In the genomic region with DNA sequence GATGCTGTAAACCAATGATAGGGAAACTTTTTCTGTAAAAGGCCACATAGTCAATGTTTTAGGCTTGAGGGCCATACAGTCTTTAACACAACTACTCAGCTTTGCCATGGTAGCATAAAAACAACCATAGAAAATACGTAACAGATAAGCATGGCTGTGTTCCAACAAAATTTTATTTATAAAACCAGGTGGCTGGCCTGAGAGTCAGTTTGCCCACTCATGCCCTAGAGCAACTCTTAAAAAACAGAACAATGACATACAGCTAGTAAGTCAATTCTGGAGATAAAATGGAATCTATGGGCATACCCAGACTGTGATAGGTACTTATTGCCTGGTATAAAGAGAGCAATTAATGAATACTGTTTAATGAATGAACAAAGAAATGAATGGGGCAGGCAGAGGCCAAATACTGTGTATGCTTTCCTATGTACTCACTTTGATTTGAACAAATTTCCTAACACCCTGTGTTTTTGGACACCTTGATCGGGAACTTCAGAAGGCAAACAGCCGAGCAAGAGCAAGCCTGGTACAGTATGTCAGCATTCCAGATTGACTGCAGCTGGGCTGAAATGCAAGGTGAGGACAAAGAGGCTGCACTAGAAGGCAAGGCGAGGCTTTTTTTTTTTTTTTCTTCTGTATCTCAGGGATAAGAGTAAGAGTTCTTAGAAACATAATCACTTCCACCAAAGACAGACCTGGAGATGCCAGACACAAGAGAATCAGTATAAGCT, we compare ENCODE assay signal across 14 cellular contexts.
DNase-seq lines count a peak whose midpoint lies in the region; FAIRE-seq and TF ChIP-seq lines count a peak whose summit lies in the region.
"Had no signal": no experiment of that assay in that cellular context is flagged by ENCODE, and none has a peak within 500 bp of the region (broad histone marks: within the 10 kb centered on the region; RNA-seq: fewer than 3 reads in every experiment).

No MANE protein-coding gene starts in this region.

- FAIRE-seq in GM12892 (lab: Jason Lieb, UNC) = no peak
- FAIRE-seq: K562 had no signal

- H3K4me3 Mint-ChIP-seq in glutamatergic neuron (ENCODE audit: unreplicated experiment) = no peak overlapping the region
- H3K4me3 Mint-ChIP-seq in T-helper 2 cell treated with Interferon-gamma antibody and Interleukin-4, amounts not matched to agents 5 μg/mL and 100 μg/mL, for 36 hours = no peak overlapping the region
- H3K4me3 Mint-ChIP-seq: B cell; CD4-positive, alpha-beta memory T cell; HFFc6 had no signal

- no peak for TF ChIP-seq CTCF in glutamatergic neuron (IDR thresholded peaks at IDR 0.05; ENCODE audit: partially characterized antibody, unreplicated experiment)

- peaks cover 4% of the 10 kb centered on the region for H3K9me3 Mint-ChIP-seq in glutamatergic neuron (ENCODE audit: unreplicated experiment)
- H3K9me3 Mint-ChIP-seq in T-helper 2 cell treated with Interferon-gamma antibody and Interleukin-4, amounts not matched to agents 5 μg/mL and 100 μg/mL, for 36 hours = no peaks in the 10 kb centered on the region
- H3K9me3 Mint-ChIP-seq: HFFc6 had no signal

- DNase-seq in DMS153 (lab: John Stamatoyannopoulos, UW) (peak; percentile 74), DMS79 treated with DMSO at 0.1 percent for 48 hours (lab: John Stamatoyannopoulos, UW) (peak; percentile 91), NCI-H345 (lab: John Stamatoyannopoulos, UW) (peak; percentile 75), glutamatergic neuron (no peak), OCI-M2 (lab: John Stamatoyannopoulos, UW; ENCODE audit: unreplicated experiment) (no peak), GM12892 (ENCODE audit: insufficient read length) (no peak)
- DNase-seq in T-helper 2 cell treated with Interferon-gamma antibody and Interleukin-4, amounts not matched to agents 5 μg/mL and 100 μg/mL, for 36 hours (ENCODE audit: low spot score) = no peak
- DNase-seq: CD4-positive, alpha-beta memory T cell; EL; HFFc6; NCI-H1436; NCI-H2107 had no signal

- H3K4me1 Mint-ChIP-seq in glutamatergic neuron (ENCODE audit: low read depth, unreplicated experiment) = peaks cover 28% of the 10 kb centered on the region
- no peaks in the 10 kb centered on the region for H3K4me1 Mint-ChIP-seq in T-helper 2 cell treated with Interferon-gamma antibody and Interleukin-4, amounts not matched to agents 5 μg/mL and 100 μg/mL, for 36 hours (ENCODE audit: low read depth)
- H3K4me1 Mint-ChIP-seq: B cell; CD4-positive, alpha-beta memory T cell had no signal

- H3K27me3 Mint-ChIP-seq in glutamatergic neuron (ENCODE audit: unreplicated experiment) = no peaks in the 10 kb centered on the region
- peaks cover 4% of the 10 kb centered on the region for H3K27me3 Mint-ChIP-seq in T-helper 2 cell treated with Interferon-gamma antibody and Interleukin-4, amounts not matched to agents 5 μg/mL and 100 μg/mL, for 36 hours (ENCODE audit: low read depth)
- H3K27me3 Mint-ChIP-seq: B cell had no signal

- peaks cover 8% of the 10 kb centered on the region for H3K36me3 Mint-ChIP-seq in glutamatergic neuron (ENCODE audit: unreplicated experiment)
- H3K36me3 Mint-ChIP-seq in T-helper 2 cell treated with Interferon-gamma antibody and Interleukin-4, amounts not matched to agents 5 μg/mL and 100 μg/mL, for 36 hours (ENCODE audit: low read depth) = no peaks in the 10 kb centered on the region
- H3K36me3 Mint-ChIP-seq: CD4-positive, alpha-beta memory T cell had no signal

- TF ChIP-seq POLR2A in GM12892 (IDR thresholded peaks at IDR 0.05; ENCODE audit: low read depth, low read length) = no peak

- H3K27ac Mint-ChIP-seq in glutamatergic neuron (ENCODE audit: unreplicated experiment) = peak overlapping the region; percentile 16
- H3K27ac Mint-ChIP-seq in T-helper 2 cell treated with Interferon-gamma antibody and Interleukin-4, amounts not matched to agents 5 μg/mL and 100 μg/mL, for 36 hours = no peak overlapping the region
- H3K27ac Mint-ChIP-seq: B cell; CD4-positive, alpha-beta memory T cell; HFFc6 had no signal

Comparison
In these comparisons a context has a peak if more than half of its experiments do, and no peak if none do; other contexts are left out.
1. DNase-seq: peak in DMS153 (single experiment), DMS79 treated with DMSO at 0.1 percent for 48 hours (single experiment) and NCI-H345 (single experiment); none in glutamatergic neuron (single experiment), OCI-M2 (single experiment), GM12892 (single experiment) and T-helper 2 cell treated with Interferon-gamma antibody and Interleukin-4, amounts not matched to agents 5 μg/mL and 100 μg/mL, for 36 hours (single experiment).